34 cellular contexts compared by ENCODE assay signal in the genomic region with DNA sequence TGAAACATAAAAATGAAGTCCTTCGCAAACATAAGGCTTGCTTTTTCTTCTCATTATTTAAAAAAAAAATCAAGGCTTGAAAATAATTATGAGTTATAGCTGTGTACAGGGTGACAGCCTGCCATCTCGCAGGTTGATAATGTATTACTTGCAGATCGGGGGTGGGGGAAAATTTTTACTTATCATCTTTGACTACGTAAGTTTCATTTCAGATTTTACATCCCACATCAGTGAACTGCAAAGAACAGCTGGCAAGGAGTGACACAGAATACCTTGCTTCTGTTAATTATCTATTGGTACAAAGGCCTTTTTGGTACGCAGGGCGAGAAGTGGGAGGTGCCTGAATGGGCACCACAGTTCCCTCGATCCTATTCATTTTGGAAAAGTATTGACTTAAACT. TPM values are rescaled to one million over a fixed set of nuclear protein-coding genes. Genes with fewer than 3 reads are reported as not detected.
DNase-seq lines count a peak whose midpoint lies in the region; ATAC-seq and TF ChIP-seq lines count a peak whose summit lies in the region.
"Had no signal": no experiment of that assay in that cellular context is flagged by ENCODE, and none has a peak within 500 bp of the region (broad histone marks: within the 10 kb centered on the region; RNA-seq: fewer than 3 reads in every experiment).

No MANE protein-coding gene starts in this region.

- no peaks in the 10 kb centered on the region for H3K27me3 ChIP-seq in Caco-2 (replicated peaks; ENCODE audit: control insufficient read depth, insufficient read depth, low read length)
- H3K27me3 ChIP-seq: BE2C; BLaER1; BLaER1 treated with 17β-estradiol and CSF1 and Interleukin-3, amounts not matched to agents 10 nM and 100 nM had no signal

- no peak overlapping the region for H3K27ac Mint-ChIP-seq in Caco-2 (ENCODE audit: unreplicated experiment)
- H3K27ac Mint-ChIP-seq: B cell; CD14-positive monocyte; CD4-positive, alpha-beta memory T cell; CD4-positive, alpha-beta T cell; CD4-positive, CD25-positive, alpha-beta regulatory T cell; CD8-positive, alpha-beta memory T cell; CD8-positive, alpha-beta T cell had no signal

- no peak for TF ChIP-seq CTCF in Caco-2 (IDR thresholded peaks at IDR 0.05; ENCODE audit: insufficient read depth in 1 of 2, low read depth in 1 of 2, low read length in 1 of 2, severe bottlenecking in 1 of 2, unreplicated experiment in 1 of 2)

- no peaks in the 10 kb centered on the region for H3K4me1 ChIP-seq in Caco-2
- H3K4me1 ChIP-seq: A549, BE2C had no signal

- CTCF ChIA-PET in Caco-2 (lab: Charles Lee) = no interaction called here

- H3K27me3 Mint-ChIP-seq in Caco-2 (ENCODE audit: insufficient read depth, unreplicated experiment) = no peaks in the 10 kb centered on the region
- H3K27me3 Mint-ChIP-seq: B cell; CD4-positive, alpha-beta T cell; CD4-positive, CD25-positive, alpha-beta regulatory T cell had no signal

- H3K4me1 Mint-ChIP-seq in Caco-2 (ENCODE audit: low read depth, unreplicated experiment) = no peaks in the 10 kb centered on the region
- H3K4me1 Mint-ChIP-seq: CD4-positive, alpha-beta memory T cell; CD8-positive, alpha-beta memory T cell had no signal

- no peaks in the 10 kb centered on the region for H3K9me3 Mint-ChIP-seq in Caco-2 (ENCODE audit: unreplicated experiment)
- H3K9me3 Mint-ChIP-seq: CD4-positive, alpha-beta T cell; CD8-positive, alpha-beta T cell had no signal

- peak overlapping the region; percentile 45 for H3K27ac ChIP-seq in caudate nucleus (ENCODE audit: low read depth, low read length)
- H3K27ac ChIP-seq: 22Rv1; A549; BLaER1; BLaER1 treated with 17β-estradiol and CSF1 and Interleukin-3, amounts not matched to agents 10 nM and 100 nM; C4-2B had no signal

- BruUV-seq in Caco-2 (replicated peaks; lab: Mats Ljungman, UMichigan) = no TSS peak

- peaks cover 5% of the 10 kb centered on the region for H3K36me3 Mint-ChIP-seq in Caco-2 (ENCODE audit: insufficient read depth, unreplicated experiment)
- H3K36me3 Mint-ChIP-seq: CD14-positive monocyte; CD4-positive, alpha-beta memory T cell; CD4-positive, CD25-positive, alpha-beta regulatory T cell; CD8-positive, alpha-beta memory T cell; CD8-positive, alpha-beta T cell had no signal

- intact Hi-C loops in left cardiac atrium (cut with DNase I) (no loop called here), Caco-2 (cut with micrococcal nuclease; ENCODE audit: unreplicated experiment) (no loop called here)

- H3K9me3 ChIP-seq in Caco-2 = no peaks in the 10 kb centered on the region
- H3K9me3 ChIP-seq: A549; BE2C; BLaER1; BLaER1 treated with 17β-estradiol and CSF1 and Interleukin-3, amounts not matched to agents 10 nM and 100 nM had no signal

- ATAC-seq in GM19463 (IDR thresholded peaks at IDR 0.05; ENCODE audit: unreplicated experiment) = peak; percentile 47
- no peak for ATAC-seq in left cardiac atrium
- ATAC-seq: A549; CD8-positive, alpha-beta T cell had no signal

- POLR2A ChIA-PET in Caco-2 (lab: Charles Lee) = no interaction called here

- no peak overlapping the region for H3K4me3 Mint-ChIP-seq in Caco-2 (ENCODE audit: unreplicated experiment)
- H3K4me3 Mint-ChIP-seq: B cell; CD14-positive monocyte; CD4-positive, alpha-beta memory T cell; CD4-positive, alpha-beta T cell; CD4-positive, CD25-positive, alpha-beta regulatory T cell; CD8-positive, alpha-beta T cell had no signal

- H3K4me3 ChIP-seq in Caco-2 (ENCODE audit: low read depth, low read length) = no peak overlapping the region
- H3K4me3 ChIP-seq: A549; BLaER1; BLaER1 treated with 17β-estradiol and CSF1 and Interleukin-3, amounts not matched to agents 10 nM and 100 nM had no signal

- peaks cover 1% of the 10 kb centered on the region; the same call in 1 of the 2 replicates for H3K36me3 ChIP-seq in Caco-2 (ENCODE audit: control insufficient read depth, insufficient read depth, low read length)
- H3K36me3 ChIP-seq: BE2C; BLaER1; BLaER1 treated with 17β-estradiol and CSF1 and Interleukin-3, amounts not matched to agents 10 nM and 100 nM had no signal

- DNase-seq in caudate nucleus (lab: John Stamatoyannopoulos, UW) (peak in 5 of 61 donors; percentile 16 to 54 (median 40)), putamen (ENCODE audit: low spot score) (peak; percentile 67), left cardiac atrium (no peak), C1 segment of cervical spinal cord (lab: John Stamatoyannopoulos, UW) (no peak), Caco-2 (no peak)
- DNase-seq: 8988T; ACHN; AML-193; BE2C; Calu3; CD4-positive, alpha-beta memory T cell; CD4-positive, alpha-beta T cell; CD4-positive, CD25-positive, alpha-beta regulatory T cell; CD8-positive, alpha-beta memory T cell; CD8-positive, alpha-beta T cell; COR-L47; DMS 273 treated with DMSO at 0.1 percent for 48 hours; DMS153; DMS53; DMS79; DMS79 treated with DMSO at 0.1 percent for 48 hours; DND-41; EL had no signal

RNA-seq across cellular contexts. Expression of a gene that starts 59.0 kb away (rescaled TPM):
- total RNA-seq in left cardiac atrium (not detected), Caco-2 (2022) (not detected in 2 replicates)
- total RNA-seq: A673; B cell; Calu3; CD4-positive, alpha-beta memory T cell; CD4-positive, alpha-beta T cell; CD4-positive, CD25-positive, alpha-beta regulatory T cell; CD8-positive, alpha-beta memory T cell; CD8-positive, alpha-beta T cell; Daoy; G401 had no signal
